In the genomic region with DNA sequence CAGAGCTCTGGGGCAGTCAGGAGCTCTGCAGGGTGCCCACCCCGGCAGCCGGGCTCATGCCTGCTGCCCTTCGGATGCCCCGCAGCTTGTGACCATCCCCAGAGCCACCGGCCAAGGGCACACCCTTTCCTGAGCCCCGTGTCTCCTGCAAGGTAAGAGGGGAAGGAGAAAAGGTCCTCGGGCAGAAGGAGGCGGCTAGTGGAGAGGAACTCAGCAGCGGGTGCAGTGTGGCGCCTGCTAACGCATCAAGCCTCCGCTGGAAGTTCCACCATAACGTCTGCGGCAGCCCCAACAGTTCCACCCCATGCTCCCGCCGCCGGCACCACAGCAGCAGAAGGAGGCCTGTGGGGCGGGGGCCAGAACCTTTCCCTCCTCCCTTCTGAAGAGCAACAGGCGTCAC, we compare ENCODE assay signal across 1 cellular context.
TF ChIP-seq lines count a peak whose summit lies in the region.

No MANE protein-coding gene starts in this region.

TF ChIP-seq in GM12878, 131 proteins besides CTCF, POLR2A, EP300 and RAD21 (continued from another document):
- TF ChIP-seq, protein P1, sequence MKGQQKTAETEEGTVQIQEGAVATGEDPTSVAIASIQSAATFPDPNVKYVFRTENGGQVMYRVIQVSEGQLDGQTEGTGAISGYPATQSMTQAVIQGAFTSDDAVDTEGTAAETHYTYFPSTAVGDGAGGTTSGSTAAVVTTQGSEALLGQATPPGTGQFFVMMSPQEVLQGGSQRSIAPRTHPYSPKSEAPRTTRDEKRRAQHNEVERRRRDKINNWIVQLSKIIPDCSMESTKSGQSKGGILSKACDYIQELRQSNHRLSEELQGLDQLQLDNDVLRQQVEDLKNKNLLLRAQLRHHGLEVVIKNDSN (IDR thresholded peaks at IDR 0.05; ENCODE audit: borderline replicate concordance, extremely low read length, insufficient read depth, low read depth, low read length) = no peak
- TF ChIP-seq SIX5 (IDR thresholded peaks at IDR 0.05; ENCODE audit: low read depth, low read length, severe bottlenecking) (no peak), TARDBP (IDR thresholded peaks at IDR 0.05; ENCODE audit: borderline replicate concordance) (no peak), CBX5 (IDR thresholded peaks at IDR 0.05; ENCODE audit: low read depth) (no peak), ZNF384 (IDR thresholded peaks at IDR 0.05; ENCODE audit: borderline replicate concordance, low read depth, low read length) (no peak), CBX3 (IDR thresholded peaks at IDR 0.05; ENCODE audit: borderline replicate concordance, low read depth) (no peak), NR2C2 (IDR thresholded peaks at IDR 0.05; ENCODE audit: borderline replicate concordance, control insufficient read depth, insufficient read length, low read depth) (no peak), IRF4 (IDR thresholded peaks at IDR 0.05; ENCODE audit: low read depth, low read length) (no peak), WRNIP1 (IDR thresholded peaks at IDR 0.05; ENCODE audit: borderline replicate concordance, low read depth, low read length) (no peak), MEF2B (IDR thresholded peaks at IDR 0.05; ENCODE audit: partially characterized antibody, poor library complexity, severe bottlenecking) (no peak), JUND (IDR thresholded peaks at IDR 0.05; ENCODE audit: low read depth, low read length) (no peak)
- TF ChIP-seq, protein P2, sequence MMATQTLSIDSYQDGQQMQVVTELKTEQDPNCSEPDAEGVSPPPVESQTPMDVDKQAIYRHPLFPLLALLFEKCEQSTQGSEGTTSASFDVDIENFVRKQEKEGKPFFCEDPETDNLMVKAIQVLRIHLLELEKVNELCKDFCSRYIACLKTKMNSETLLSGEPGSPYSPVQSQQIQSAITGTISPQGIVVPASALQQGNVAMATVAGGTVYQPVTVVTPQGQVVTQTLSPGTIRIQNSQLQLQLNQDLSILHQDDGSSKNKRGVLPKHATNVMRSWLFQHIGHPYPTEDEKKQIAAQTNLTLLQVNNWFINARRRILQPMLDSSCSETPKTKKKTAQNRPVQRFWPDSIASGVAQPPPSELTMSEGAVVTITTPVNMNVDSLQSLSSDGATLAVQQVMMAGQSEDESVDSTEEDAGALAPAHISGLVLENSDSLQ (IDR thresholded peaks at IDR 0.05) = no peak
- TF ChIP-seq, protein P3, sequence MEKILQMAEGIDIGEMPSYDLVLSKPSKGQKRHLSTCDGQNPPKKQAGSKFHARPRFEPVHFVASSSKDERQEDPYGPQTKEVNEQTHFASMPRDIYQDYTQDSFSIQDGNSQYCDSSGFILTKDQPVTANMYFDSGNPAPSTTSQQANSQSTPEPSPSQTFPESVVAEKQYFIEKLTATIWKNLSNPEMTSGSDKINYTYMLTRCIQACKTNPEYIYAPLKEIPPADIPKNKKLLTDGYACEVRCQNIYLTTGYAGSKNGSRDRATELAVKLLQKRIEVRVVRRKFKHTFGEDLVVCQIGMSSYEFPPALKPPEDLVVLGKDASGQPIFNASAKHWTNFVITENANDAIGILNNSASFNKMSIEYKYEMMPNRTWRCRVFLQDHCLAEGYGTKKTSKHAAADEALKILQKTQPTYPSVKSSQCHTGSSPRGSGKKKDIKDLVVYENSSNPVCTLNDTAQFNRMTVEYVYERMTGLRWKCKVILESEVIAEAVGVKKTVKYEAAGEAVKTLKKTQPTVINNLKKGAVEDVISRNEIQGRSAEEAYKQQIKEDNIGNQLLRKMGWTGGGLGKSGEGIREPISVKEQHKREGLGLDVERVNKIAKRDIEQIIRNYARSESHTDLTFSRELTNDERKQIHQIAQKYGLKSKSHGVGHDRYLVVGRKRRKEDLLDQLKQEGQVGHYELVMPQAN (conservative IDR thresholded peaks at IDR 0.05) = no peak
- TF ChIP-seq, protein P4, sequence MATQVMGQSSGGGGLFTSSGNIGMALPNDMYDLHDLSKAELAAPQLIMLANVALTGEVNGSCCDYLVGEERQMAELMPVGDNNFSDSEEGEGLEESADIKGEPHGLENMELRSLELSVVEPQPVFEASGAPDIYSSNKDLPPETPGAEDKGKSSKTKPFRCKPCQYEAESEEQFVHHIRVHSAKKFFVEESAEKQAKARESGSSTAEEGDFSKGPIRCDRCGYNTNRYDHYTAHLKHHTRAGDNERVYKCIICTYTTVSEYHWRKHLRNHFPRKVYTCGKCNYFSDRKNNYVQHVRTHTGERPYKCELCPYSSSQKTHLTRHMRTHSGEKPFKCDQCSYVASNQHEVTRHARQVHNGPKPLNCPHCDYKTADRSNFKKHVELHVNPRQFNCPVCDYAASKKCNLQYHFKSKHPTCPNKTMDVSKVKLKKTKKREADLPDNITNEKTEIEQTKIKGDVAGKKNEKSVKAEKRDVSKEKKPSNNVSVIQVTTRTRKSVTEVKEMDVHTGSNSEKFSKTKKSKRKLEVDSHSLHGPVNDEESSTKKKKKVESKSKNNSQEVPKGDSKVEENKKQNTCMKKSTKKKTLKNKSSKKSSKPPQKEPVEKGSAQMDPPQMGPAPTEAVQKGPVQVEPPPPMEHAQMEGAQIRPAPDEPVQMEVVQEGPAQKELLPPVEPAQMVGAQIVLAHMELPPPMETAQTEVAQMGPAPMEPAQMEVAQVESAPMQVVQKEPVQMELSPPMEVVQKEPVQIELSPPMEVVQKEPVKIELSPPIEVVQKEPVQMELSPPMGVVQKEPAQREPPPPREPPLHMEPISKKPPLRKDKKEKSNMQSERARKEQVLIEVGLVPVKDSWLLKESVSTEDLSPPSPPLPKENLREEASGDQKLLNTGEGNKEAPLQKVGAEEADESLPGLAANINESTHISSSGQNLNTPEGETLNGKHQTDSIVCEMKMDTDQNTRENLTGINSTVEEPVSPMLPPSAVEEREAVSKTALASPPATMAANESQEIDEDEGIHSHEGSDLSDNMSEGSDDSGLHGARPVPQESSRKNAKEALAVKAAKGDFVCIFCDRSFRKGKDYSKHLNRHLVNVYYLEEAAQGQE (IDR thresholded peaks at IDR 0.05; ENCODE audit: low read depth, low read length) = no peak
